In genomic region chr2:9877726-9878125, GRCh38 we compare ENCODE assay signal across 26 cellular contexts.
"Had no signal": no experiment of that assay in that cellular context is flagged by ENCODE, and none has a peak within 500 bp of the region (broad histone marks: within the 10 kb centered on the region; RNA-seq: fewer than 3 reads in every experiment).

No MANE protein-coding gene starts in this region.

- ATAC-seq: effector memory CD8-positive, alpha-beta T cell; esophagus mucosa; gastrocnemius medialis; heart left ventricle; left ventricle myocardium superior; lower lobe of right lung; natural killer cell; pancreas; right lobe of liver had no signal

- H3K4me1 ChIP-seq: gastrocnemius medialis, heart left ventricle, lower lobe of right lung, pancreas, right lobe of liver, stomach, thyroid gland had no signal

- H3K9me3 Mint-ChIP-seq: effector memory CD8-positive, alpha-beta T cell; immature natural killer cell; natural killer cell; type B pancreatic cell had no signal

- H3K4me2 ChIP-seq: hepatocyte had no signal

- H3K27ac ChIP-seq: coronary artery, gastrocnemius medialis, heart left ventricle, hepatocyte, lower lobe of right lung, neutrophil, pancreas, right lobe of liver, stomach, thyroid gland had no signal

- H3K79me2 ChIP-seq: hepatocyte had no signal

- H3K27me3 Mint-ChIP-seq: effector memory CD8-positive, alpha-beta T cell; type B pancreatic cell had no signal

- H2AFZ ChIP-seq: hepatocyte had no signal

- H3K4me3 Mint-ChIP-seq: effector memory CD8-positive, alpha-beta T cell; immature natural killer cell; natural killer cell; type B pancreatic cell had no signal

- DNase-seq: dermis blood vessel endothelial cell; effector memory CD8-positive, alpha-beta T cell; foreskin fibroblast; gastrocnemius medialis; heart left ventricle; immature natural killer cell; islet precursor cell; kidney glomerular epithelial cell; left ventricle myocardium superior; lower lobe of right lung; natural killer cell; pancreas; retina; right lobe of liver; small intestine; stimulated activated CD4-positive, alpha-beta T cell treated with anti-CD3 and anti-CD28 coated beads, Interleukin-15, amount 100 ng/mL, for 24 hours; stimulated activated CD4-positive, alpha-beta T cell treated with anti-CD3 and anti-CD28 coated beads, Interleukin-4, amount 100 ng/mL, for 1 hour; stimulated activated CD8-positive, alpha-beta memory T cell treated with anti-CD3 and anti-CD28 coated beads, Interleukin-4, amount 100 ng/mL, for 48 hours; stimulated activated naive CD4-positive, alpha-beta T cell treated with Interleukin-2 at 50 U/mL for 16 hours; stomach; thyroid gland had no signal

- H3K9me3 ChIP-seq: gastrocnemius medialis, heart left ventricle, lower lobe of right lung, neutrophil, pancreas, right lobe of liver, stomach, thyroid gland had no signal

- H3K27ac Mint-ChIP-seq: natural killer cell, type B pancreatic cell had no signal

- H3K4me1 Mint-ChIP-seq: immature natural killer cell, natural killer cell had no signal

- H3K4me3 ChIP-seq: coronary artery, gastrocnemius medialis, heart left ventricle, hepatocyte, lower lobe of right lung, pancreas, right lobe of liver, stomach, thyroid gland had no signal

- H3K27me3 ChIP-seq: gastrocnemius medialis, heart left ventricle, hepatocyte, neutrophil, pancreas, right lobe of liver, stomach, thyroid gland had no signal
